ENCODE assay signal across 11 cellular contexts in the genomic region with DNA sequence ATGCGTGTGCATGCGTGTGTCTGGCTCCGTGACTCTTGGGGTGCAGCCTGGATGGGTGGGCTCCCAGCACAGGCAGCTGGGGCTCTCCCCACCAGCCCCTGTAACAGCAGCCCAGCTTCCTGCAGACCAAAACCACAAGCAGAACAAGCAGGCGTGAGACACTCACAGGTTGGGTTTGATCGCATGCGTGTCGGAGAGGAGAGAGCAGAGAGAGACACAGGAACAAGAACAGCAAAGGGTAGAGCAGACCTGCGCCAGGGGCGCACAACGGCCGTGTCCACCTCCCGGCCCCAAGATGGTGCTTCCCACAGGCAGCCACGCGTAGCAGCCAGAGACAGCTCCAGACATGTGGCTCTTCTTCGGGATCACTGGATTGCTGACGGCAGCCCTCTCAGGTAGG. TPM values are rescaled to one million over a fixed set of nuclear protein-coding genes. Genes with fewer than 3 reads are reported as not detected.
DNase-seq lines count a peak whose midpoint lies in the region; ATAC-seq and TF ChIP-seq lines count a peak whose summit lies in the region.
"Had no signal": no experiment of that assay in that cellular context is flagged by ENCODE, and none has a peak within 500 bp of the region (broad histone marks: within the 10 kb centered on the region; RNA-seq: fewer than 3 reads in every experiment).

TSS of gene CD6 (plus strand) at position 161 of the 400 bp plus-strand sequence. CDS start at position 347, 186 bp downstream.

- H4K91ac ChIP-seq in trophoblast cell (ENCODE audit: low read depth, low read length), result no peak within 1 kb of the TSS

- POLR2A ChIA-PET in activated CD4-positive, alpha-beta memory T cell treated with anti-CD3 and anti-CD28 coated beads, Interleukin-2, amount 10 ng/mL, durations not matched to agents 7 days and 5 days (lab: Charles Lee), result interaction anchor here (0.6 to 2.5 kb wide), 15 partner anchors 10 to 323 kb away, joined by 3 to 16 read pairs (median 3); partner anchors contain the start of genes TMEM132A and VWCE

- TF ChIP-seq CTCF in foreskin fibroblast (IDR thresholded peaks at IDR 0.05; ENCODE audit: low read depth, low read length), result no peak
- no peak for TF ChIP-seq CTCF in tibial artery (IDR thresholded peaks at IDR 0.05)

- peaks cover 34% of the 10 kb centered on the region for H3K4me1 Mint-ChIP-seq in activated CD4-positive, alpha-beta memory T cell treated with anti-CD3 and anti-CD28 coated beads, Interleukin-2, amount 10 ng/mL, durations not matched to agents 7 days and 5 days
- peaks cover 31 to 33% of the 10 kb centered on the region in 2 donors for H3K4me1 Mint-ChIP-seq in stimulated activated naive B cell treated with anti-CD40 and anti-IgM and Interleukin-4, amounts not matched to agents 10 μg/mL and 1 μg/mL and 100 μg/mL, for 72 hours

- H3K4me1 ChIP-seq in trophoblast cell (ENCODE audit: control insufficient read depth in 1 of 2, insufficient read depth in 2 of 2, low read length in 2 of 2), result no peaks in the 10 kb centered on the region
- H3K4me1 ChIP-seq in tibial artery, result no peaks in the 10 kb centered on the region

- peaks cover 10% of the 10 kb centered on the region for H3K27me3 Mint-ChIP-seq in activated CD4-positive, alpha-beta memory T cell treated with anti-CD3 and anti-CD28 coated beads, Interleukin-2, amount 10 ng/mL, durations not matched to agents 7 days and 5 days
- H3K27me3 Mint-ChIP-seq in stimulated activated naive B cell treated with anti-CD40 and anti-IgM and Interleukin-4, amounts not matched to agents 10 μg/mL and 1 μg/mL and 100 μg/mL, for 72 hours, result peaks cover 0 to 6% of the 10 kb centered on the region in 2 donors

- H2BK12ac ChIP-seq in trophoblast cell (ENCODE audit: low read length), result no peak within 1 kb of the TSS

- DNase-seq in activated CD4-positive, alpha-beta memory T cell treated with anti-CD3 and anti-CD28 coated beads, Interleukin-2, amount 10 ng/mL, durations not matched to agents 7 days and 5 days, result peak; percentile 79
- peak; percentile 50 for DNase-seq in effector CD8-positive, alpha-beta T cell (lab: John Stamatoyannopoulos, UW)
- DNase-seq in stimulated activated naive B cell treated with anti-CD40 and anti-IgM and Interleukin-4, amounts not matched to agents 10 μg/mL and 1 μg/mL and 100 μg/mL, for 72 hours, result peak; percentile 35
- DNase-seq in foreskin fibroblast (no peak), trophoblast cell (no peak), tibial artery (no peak)
- DNase-seq: EL, NCI-H187 treated with DMSO at 0.1 percent for 48 hours, T1000 had no signal

- ATAC-seq in stimulated activated naive B cell treated with anti-CD40 and anti-IgM and Interleukin-4, amounts not matched to agents 10 μg/mL and 1 μg/mL and 100 μg/mL, for 72 hours (replicated peaks), result peak; percentile 88
- no peak for ATAC-seq in HG02588 (IDR thresholded peaks at IDR 0.05; ENCODE audit: unreplicated experiment)

- H3K4me2 ChIP-seq in trophoblast cell (ENCODE audit: low read length), result no peak within 1 kb of the TSS

- H3K9me3 ChIP-seq in KOPT-K1 (ENCODE audit: insufficient read depth, low read length, poor library complexity, severe bottlenecking) (peaks cover 5% of the 10 kb centered on the region), trophoblast cell (ENCODE audit: insufficient read depth, low read depth, low read length) (peaks cover 1% of the 10 kb centered on the region), tibial artery (peaks cover 0 to 4% (median 0%) of the 10 kb centered on the region in 3 donors)

- H4K12ac ChIP-seq in trophoblast cell (ENCODE audit: low read depth, low read length), result no peak within 1 kb of the TSS

- no peak within 1 kb of the TSS for H3K23ac ChIP-seq in trophoblast cell (ENCODE audit: low read length)

- H3K14ac ChIP-seq in trophoblast cell (ENCODE audit: low read length), result no peak within 1 kb of the TSS

- no peak within 1 kb of the TSS for H3K9ac ChIP-seq in trophoblast cell (ENCODE audit: low read length)

- no peak within 1 kb of the TSS for H2BK5ac ChIP-seq in trophoblast cell (ENCODE audit: low read depth, low read length, poor library complexity)

- H3K4me3 Mint-ChIP-seq in activated CD4-positive, alpha-beta memory T cell treated with anti-CD3 and anti-CD28 coated beads, Interleukin-2, amount 10 ng/mL, durations not matched to agents 7 days and 5 days, result peak within 1 kb of the TSS; percentile 88
- H3K4me3 Mint-ChIP-seq in stimulated activated naive B cell treated with anti-CD40 and anti-IgM and Interleukin-4, amounts not matched to agents 10 μg/mL and 1 μg/mL and 100 μg/mL, for 72 hours, result peak within 1 kb of the TSS; percentile 64 to 69

- H2BK120ac ChIP-seq in trophoblast cell (ENCODE audit: insufficient read depth, low read length, poor library complexity), result no peak within 1 kb of the TSS

- H3K9me3 Mint-ChIP-seq in activated CD4-positive, alpha-beta memory T cell treated with anti-CD3 and anti-CD28 coated beads, Interleukin-2, amount 10 ng/mL, durations not matched to agents 7 days and 5 days, result peaks cover 6% of the 10 kb centered on the region
- H3K9me3 Mint-ChIP-seq in stimulated activated naive B cell treated with anti-CD40 and anti-IgM and Interleukin-4, amounts not matched to agents 10 μg/mL and 1 μg/mL and 100 μg/mL, for 72 hours, result peaks cover 0 to 3% of the 10 kb centered on the region in 2 donors

- H3K4ac ChIP-seq in trophoblast cell (ENCODE audit: low read depth, low read length), result no peak within 1 kb of the TSS

- H3K79me2 ChIP-seq in trophoblast cell (ENCODE audit: control insufficient read depth, insufficient read depth, low read length, poor library complexity), result no peaks in the 10 kb centered on the region

- H3K79me1 ChIP-seq in trophoblast cell (ENCODE audit: low read length), result no peaks in the 10 kb centered on the region

- CTCF ChIA-PET in activated CD4-positive, alpha-beta memory T cell treated with anti-CD3 and anti-CD28 coated beads, Interleukin-2, amount 10 ng/mL, durations not matched to agents 7 days and 5 days (lab: Charles Lee), result interaction anchor here (0.6 to 4.2 kb wide), 12 partner anchors 13 to 216 kb away, joined by 3 to 40 read pairs (median 4); no protein-coding TSS in a partner anchor

- H3K4me3 ChIP-seq in foreskin fibroblast (ENCODE audit: low read depth in 1 of 2, low read length in 2 of 2), result no peak within 1 kb of the TSS
- no peak within 1 kb of the TSS for H3K4me3 ChIP-seq in trophoblast cell (ENCODE audit: low read depth, low read length)
- H3K4me3 ChIP-seq in tibial artery, result no peak within 1 kb of the TSS

- no peak within 1 kb of the TSS for H2AK5ac ChIP-seq in trophoblast cell (ENCODE audit: low read length)

- H3K27ac ChIP-seq in KOPT-K1 (ENCODE audit: low read depth, low read length, poor library complexity, severe bottlenecking) (peak within 1 kb of the TSS; percentile 92), trophoblast cell (ENCODE audit: low read depth, low read length) (no peak within 1 kb of the TSS), tibial artery (no peak within 1 kb of the TSS)

- no CpG with 5 or more reads among the region's 16 CpGs for WGBS in trophoblast cell (ENCODE audit: extremely low coverage, insufficient coverage, insufficient read length)

- no peak within 1 kb of the TSS for H4K8ac ChIP-seq in trophoblast cell (ENCODE audit: low read depth, low read length)

- H3K27ac Mint-ChIP-seq in activated CD4-positive, alpha-beta memory T cell treated with anti-CD3 and anti-CD28 coated beads, Interleukin-2, amount 10 ng/mL, durations not matched to agents 7 days and 5 days, result peak within 1 kb of the TSS; percentile 94
- peak within 1 kb of the TSS; percentile 73 for H3K27ac Mint-ChIP-seq in stimulated activated naive B cell treated with anti-CD40 and anti-IgM and Interleukin-4, amounts not matched to agents 10 μg/mL and 1 μg/mL and 100 μg/mL, for 72 hours

- intact Hi-C loops in tibial artery (cut with DNase I; ENCODE audit: low total_unique reads), result no loop called here

- H3K36me3 Mint-ChIP-seq in activated CD4-positive, alpha-beta memory T cell treated with anti-CD3 and anti-CD28 coated beads, Interleukin-2, amount 10 ng/mL, durations not matched to agents 7 days and 5 days (ENCODE audit: low read depth), result peaks cover 42% of the 10 kb centered on the region
- peaks cover 0 to 3% of the 10 kb centered on the region in 2 donors for H3K36me3 Mint-ChIP-seq in stimulated activated naive B cell treated with anti-CD40 and anti-IgM and Interleukin-4, amounts not matched to agents 10 μg/mL and 1 μg/mL and 100 μg/mL, for 72 hours

- no peaks in the 10 kb centered on the region for H3K27me3 ChIP-seq in trophoblast cell (ENCODE audit: insufficient read depth, low read length)
- peaks cover 0 to 16% of the 10 kb centered on the region in 2 donors for H3K27me3 ChIP-seq in tibial artery

- no peak within 1 kb of the TSS for H3K18ac ChIP-seq in trophoblast cell (ENCODE audit: low read length)

- H2AFZ ChIP-seq in trophoblast cell (ENCODE audit: insufficient read depth, low read length, poor library complexity), result no peak within 1 kb of the TSS

- H3K36me3 ChIP-seq in KOPT-K1 (ENCODE audit: insufficient read depth, low read length), result 0 out of 2 replicates have a peak, but pooled peaks cover 2% of the 10 kb centered on the region
- H3K36me3 ChIP-seq in trophoblast cell (ENCODE audit: control insufficient read depth in 1 of 2, insufficient read depth in 2 of 2, low read length in 2 of 2), result no peaks in the 10 kb centered on the region
- H3K36me3 ChIP-seq in tibial artery, result no peaks in the 10 kb centered on the region

RNA-seq across cellular contexts. Expression of gene CD6, which starts in this region (rescaled TPM):
- 100 to 1,000 TPM; 293 to 299 TPM for total RNA-seq in activated CD4-positive, alpha-beta memory T cell treated with anti-CD3 and anti-CD28 coated beads, Interleukin-2, amount 10 ng/mL, durations not matched to agents 7 days and 5 days
- 0.08 and 0.19 TPM in 2 replicates for polyA plus RNA-seq in trophoblast cell (2013)

Comparison
In these comparisons a context has a peak if more than half of its experiments do, and no peak if none do; other contexts are left out.
1. DNase-seq: peak in activated CD4-positive, alpha-beta memory T cell treated with anti-CD3 and anti-CD28 coated beads, Interleukin-2, amount 10 ng/mL, durations not matched to agents 7 days and 5 days (single experiment), effector CD8-positive, alpha-beta T cell (single experiment) and stimulated activated naive B cell treated with anti-CD40 and anti-IgM and Interleukin-4, amounts not matched to agents 10 μg/mL and 1 μg/mL and 100 μg/mL, for 72 hours (single experiment); none in foreskin fibroblast (0 of 2), trophoblast cell (0 of 2) and tibial artery (0 of 2).